Comparison of ENCODE assay signal across 17 cellular contexts in genomic region chr21:41713495-41714281, GRCh38. TPM values are rescaled to one million over a fixed set of nuclear protein-coding genes. Genes with fewer than 3 reads are reported as not detected.
"Had no signal": no experiment of that assay in that cellular context is flagged by ENCODE, and none has a peak within 500 bp of the region (broad histone marks: within the 10 kb centered on the region; RNA-seq: fewer than 3 reads in every experiment).

No MANE protein-coding gene starts in this region.

- H3K27ac ChIP-seq: left lung, right atrium auricular region, upper lobe of left lung had no signal

- H3K9me3 ChIP-seq: left lung, right atrium auricular region, SK-N-SH, upper lobe of left lung had no signal

- H3K4me1 Mint-ChIP-seq: activated CD4-positive, alpha-beta T cell treated with anti-CD3 and anti-CD28 coated beads, Interleukin-2, amount 10 ng/mL, durations not matched to agents 24 days and 14 days; activated naive CD4-positive, alpha-beta T cell treated with anti-CD3 and anti-CD28 coated beads, Interleukin-2, amount 50 U/mL, for 24 hours; activated T-helper 17 cell treated with anti-CD3 and anti-CD28 coated beads, Interleukin-2, amount 50 U/mL, for 72 hours had no signal

- H3K4me3 Mint-ChIP-seq: activated CD4-positive, alpha-beta T cell treated with anti-CD3 and anti-CD28 coated beads, Interleukin-2, amount 10 ng/mL, durations not matched to agents 24 days and 14 days; activated naive CD4-positive, alpha-beta T cell treated with anti-CD3 and anti-CD28 coated beads, Interleukin-2, amount 50 U/mL, for 24 hours; activated T-helper 17 cell treated with anti-CD3 and anti-CD28 coated beads, Interleukin-2, amount 50 U/mL, for 72 hours; dendritic cell treated with granulocyte-macrophage colony-stimulating factor and Interleukin-4, amounts not matched to agents 40 ng/mL and 50 ng/mL, for 4 days; neural crest cell; stimulated activated naive B cell treated with anti-CD40 and anti-IgM and Interleukin-4, amounts not matched to agents 10 μg/mL and 1 μg/mL and 100 μg/mL, for 72 hours had no signal

- H3K4me1 ChIP-seq: left lung, right atrium auricular region, upper lobe of left lung had no signal

- H3K36me3 Mint-ChIP-seq: activated naive CD4-positive, alpha-beta T cell treated with anti-CD3 and anti-CD28 coated beads, Interleukin-2, amount 50 U/mL, for 24 hours; brain; stimulated activated naive B cell treated with anti-CD40 and anti-IgM and Interleukin-4, amounts not matched to agents 10 μg/mL and 1 μg/mL and 100 μg/mL, for 72 hours had no signal

- H3K27ac Mint-ChIP-seq: activated CD4-positive, alpha-beta T cell treated with anti-CD3 and anti-CD28 coated beads, Interleukin-2, amount 10 ng/mL, durations not matched to agents 24 days and 14 days; activated naive CD4-positive, alpha-beta T cell treated with anti-CD3 and anti-CD28 coated beads, Interleukin-2, amount 50 U/mL, for 24 hours; activated T-helper 17 cell treated with anti-CD3 and anti-CD28 coated beads, Interleukin-2, amount 50 U/mL, for 72 hours; dendritic cell treated with granulocyte-macrophage colony-stimulating factor and Interleukin-4, amounts not matched to agents 40 ng/mL and 50 ng/mL, for 4 days; stimulated activated naive B cell treated with anti-CD40 and anti-IgM and Interleukin-4, amounts not matched to agents 10 μg/mL and 1 μg/mL and 100 μg/mL, for 72 hours had no signal

- H3K27me3 ChIP-seq: right atrium auricular region had no signal

- DNase-seq: activated CD4-positive, alpha-beta T cell treated with anti-CD3 and anti-CD28 coated beads, Interleukin-2, amount 10 ng/mL, durations not matched to agents 24 days and 14 days; activated T-cell treated with anti-CD3 and anti-CD28 coated beads for 4 hours; glutamatergic neuron; left lung; mesenchymal stem cell; SK-N-SH; stimulated activated CD4-positive, alpha-beta T cell treated with anti-CD3 and anti-CD28 coated beads, Interleukin-1b, Interleukin-23, amount 100 ng/mL, for 48 hours; stimulated activated naive B cell treated with anti-CD40 and anti-IgM and Interleukin-4, amounts not matched to agents 10 μg/mL and 1 μg/mL and 100 μg/mL, for 72 hours; substantia nigra; T-helper 1 cell; upper lobe of left lung had no signal

- H3K36me3 ChIP-seq: left lung, right atrium auricular region, upper lobe of left lung had no signal

- H3K9me3 Mint-ChIP-seq: activated CD4-positive, alpha-beta T cell treated with anti-CD3 and anti-CD28 coated beads, Interleukin-2, amount 10 ng/mL, durations not matched to agents 24 days and 14 days; activated naive CD4-positive, alpha-beta T cell treated with anti-CD3 and anti-CD28 coated beads, Interleukin-2, amount 50 U/mL, for 24 hours; activated T-helper 17 cell treated with anti-CD3 and anti-CD28 coated beads, Interleukin-2, amount 50 U/mL, for 72 hours; dendritic cell treated with granulocyte-macrophage colony-stimulating factor and Interleukin-4, amounts not matched to agents 40 ng/mL and 50 ng/mL, for 4 days; neural crest cell had no signal

- H3K4me3 ChIP-seq: left lung, right atrium auricular region, upper lobe of left lung had no signal

RNA-seq across cellular contexts. Expression of gene RIPK4, which starts 53.2 kb away (rescaled TPM):
- total RNA-seq: activated CD4-positive, alpha-beta T cell treated with anti-CD3 and anti-CD28 coated beads, Interleukin-2, amount 10 ng/mL, durations not matched to agents 24 days and 14 days; neural crest cell had no signal
